9 cellular contexts compared by ENCODE assay signal in the genomic region with DNA sequence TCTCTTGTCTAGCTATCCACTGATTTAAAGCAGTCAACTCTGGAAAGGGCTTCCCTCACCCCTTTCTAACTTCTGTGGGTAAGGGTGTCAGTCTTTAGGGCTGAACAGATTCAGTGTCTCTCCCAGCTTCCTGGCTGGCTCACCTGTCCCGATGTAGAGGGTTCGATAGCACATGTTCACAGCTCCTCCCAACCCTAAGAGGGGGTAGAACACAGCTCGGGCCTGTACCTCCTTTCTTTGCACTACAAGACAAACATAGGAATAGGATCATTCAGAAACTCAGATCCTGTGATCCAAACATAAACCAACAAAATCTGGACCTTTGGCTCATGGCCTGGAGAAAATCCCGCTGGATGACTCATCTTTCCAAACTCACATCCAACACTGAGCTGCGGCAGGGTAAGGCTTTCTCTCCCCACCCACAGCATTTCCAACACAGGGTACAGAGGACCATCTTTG. TPM values are rescaled to one million over a fixed set of nuclear protein-coding genes. Genes with fewer than 3 reads are reported as not detected.
DNase-seq lines count a peak whose midpoint lies in the region; ATAC-seq, FAIRE-seq and TF ChIP-seq lines count a peak whose summit lies in the region.
"Had no signal": no experiment of that assay in that cellular context is flagged by ENCODE, and none has a peak within 500 bp of the region (broad histone marks: within the 10 kb centered on the region; RNA-seq: fewer than 3 reads in every experiment).

No MANE protein-coding gene starts in this region.

- CTCF ChIA-PET in IMR-90 (lab: Yijun Ruan, JAX) (interaction anchor here (1.0 to 2.7 kb wide), 5 partner anchors 9 to 182 kb away, joined by 3 to 15 read pairs (median 3); a partner anchor contains a TSS), HepG2 (lab: Yijun Ruan, JAX; ENCODE audit: low intra/inter-chr PET ratio, low total read pairs) (no interaction called here)

- peak overlapping the region; percentile 6 for H2BK5ac ChIP-seq in IMR-90 (ENCODE audit: low read depth, low read length, poor library complexity, severe bottlenecking)

- H2AFZ ChIP-seq in IMR-90 (replicated peaks; ENCODE audit: low read length, poor library complexity), result no peak overlapping the region
- no peak overlapping the region for H2AFZ ChIP-seq in HepG2 (ENCODE audit: low read length)

- H3K14ac ChIP-seq in IMR-90 (replicated peaks; ENCODE audit: low read depth, low read length), result no peak overlapping the region

- BruUV-seq in IMR-90 (replicated peaks; lab: Mats Ljungman, UMichigan), result no TSS peak
- TSS peak; percentile 10 for BruUV-seq in HepG2 (replicated peaks; lab: Mats Ljungman, UMichigan)

- peak overlapping the region in 1 of 2 experiments; percentile 12; a peak in 1 of 4 replicates for H4K8ac ChIP-seq in IMR-90 (ENCODE audit: low read depth in 2 of 2, low read length in 2 of 2)

- WGBS in IMR-90 (ENCODE audit: extremely low coverage in 2 of 2, insufficient read length in 1 of 2), 2 experiments, result no CpG with 5 or more reads among the region's 5 CpGs
- 0% methylated on average over 4 of the region's 5 CpGs for WGBS in HepG2 (ENCODE audit: low lambda C conversion rate)

- peak; percentile 97 for FAIRE-seq in HepG2 (lab: Jason Lieb, UNC)

- TF ChIP-seq RAD21 in IMR-90 (IDR thresholded peaks at IDR 0.05; ENCODE audit: low read length) (no peak), HepG2 (CRISPR knock-in tag; IDR thresholded peaks at IDR 0.05) (no peak)

- H2AK9ac ChIP-seq in IMR-90 (replicated peaks; ENCODE audit: low read depth, low read length, poor library complexity), result no peak overlapping the region

- peak overlapping the region; percentile 22; the same call in 1 of the 2 replicates for H3K4ac ChIP-seq in IMR-90 (ENCODE audit: low read depth, low read length)

- H3K79me1 ChIP-seq in IMR-90 (ENCODE audit: low read depth in 1 of 2, low read length in 2 of 2), result peaks cover 11 to 49% of the 10 kb centered on the region in 2 experiments; a peak in 3 of 4 replicates

- peak overlapping the region; percentile 52 for H3K4me2 ChIP-seq in IMR-90 (ENCODE audit: low read depth, low read length)
- H3K4me2 ChIP-seq in HepG2 (ENCODE audit: low read depth, low read length), result peak overlapping the region; percentile 50

- TF ChIP-seq EP300 in HepG2 (IDR thresholded peaks at IDR 0.05; ENCODE audit: low read depth in 2 of 2, low read length in 2 of 2), result no peak
- no peak for TF ChIP-seq EP300 in HepG2 (CRISPR knock-in tag; IDR thresholded peaks at IDR 0.05; ENCODE audit: borderline replicate concordance)

- peak; percentile 90 for ATAC-seq in IMR-90 (ENCODE audit: low read depth)
- ATAC-seq in HepG2, result peak; percentile 80
- peak; percentile 91 for ATAC-seq in thoracic aorta (ENCODE audit: insufficient number of reproducible peaks, low FRiP score, low read depth)
- ATAC-seq in GM21381 (IDR thresholded peaks at IDR 0.05; ENCODE audit: unreplicated experiment), result no peak
- ATAC-seq: stimulated activated naive B cell treated with anti-CD40 and anti-IgM and Interleukin-4, amounts not matched to agents 10 μg/mL and 1 μg/mL and 100 μg/mL, for 72 hours had no signal

- H3K4me3 ChIP-seq in IMR-90 (ENCODE audit: insufficient read depth, low read depth, low read length) (no peak overlapping the region), cardiac fibroblast (replicated peaks in 1 of 2; ENCODE audit: low read depth in 2 of 2, low read length in 2 of 2) (no peak overlapping the region), HepG2 (replicated peaks in 1 of 3; ENCODE audit: insufficient read depth in 1 of 3, low read depth in 2 of 3, low read length in 3 of 3) (no peak overlapping the region; a peak in 1 of 6 replicates), thoracic aorta (no peak overlapping the region)

- TF ChIP-seq POLR2A in IMR-90 (IDR thresholded peaks at IDR 0.05; ENCODE audit: low read depth, low read length), result no peak
- no peak for TF ChIP-seq POLR2A in HepG2 (IDR thresholded peaks at IDR 0.05; ENCODE audit: insufficient read depth in 1 of 2, low read depth in 2 of 2, low read length in 2 of 2)

- peak overlapping the region; percentile 54 for H4K5ac ChIP-seq in IMR-90 (ENCODE audit: low read depth, low read length)

- H4K20me1 ChIP-seq in IMR-90 (ENCODE audit: insufficient read depth, low read length) (peaks cover 45% of the 10 kb centered on the region; the same call in 1 of the 2 replicates), HepG2 (ENCODE audit: insufficient read depth, low read length) (peaks cover 4% of the 10 kb centered on the region; the same call in 1 of the 2 replicates)

- H2BK120ac ChIP-seq in IMR-90 (ENCODE audit: low read depth, low read length), result peak overlapping the region; percentile 12; the same call in 1 of the 2 replicates

- peak overlapping the region; percentile 59 for H3K18ac ChIP-seq in IMR-90 (ENCODE audit: low read depth, low read length)

- H3K56ac ChIP-seq in IMR-90 (ENCODE audit: extremely low read depth, insufficient read depth, low read length), result no peak overlapping the region

- no peak overlapping the region for H4K91ac ChIP-seq in IMR-90 (ENCODE audit: insufficient read depth, low read depth, low read length)

- intact Hi-C loops in IMR-90 (cut with micrococcal nuclease) (loop anchor here (5.0 kb wide), 1 partner anchor 39 kb away; no protein-coding TSS in a partner anchor), HepG2 (cut with micrococcal nuclease; ENCODE audit: unreplicated experiment) (loop anchor here (2.0 kb wide), 1 partner anchor 66 kb away; a partner anchor contains a TSS)

- peak; percentile 91 for DNase-seq in IMR-90
- DNase-seq in cardiac fibroblast (ENCODE audit: low read depth in 2 of 2), result peak; percentile 49 to 73
- peak; percentile 86 for DNase-seq in HepG2 (ENCODE audit: low spot score)
- no peak for DNase-seq in thoracic aorta (ENCODE audit: low spot score)
- DNase-seq in cerebellar nuclear complex (lab: John Stamatoyannopoulos, UW), result no peak
- no peak for DNase-seq in NCI-H1417 (lab: John Stamatoyannopoulos, UW)
- DNase-seq: NCI-H2029; stimulated activated naive B cell treated with anti-CD40 and anti-IgM and Interleukin-4, amounts not matched to agents 10 μg/mL and 1 μg/mL and 100 μg/mL, for 72 hours had no signal

- no peak for TF ChIP-seq CTCF in IMR-90 (conservative IDR thresholded peaks at IDR 0.05; ENCODE audit: low read depth, low read length)
- no peak for TF ChIP-seq CTCF in cardiac fibroblast (IDR thresholded peaks at IDR 0.05; ENCODE audit: low read depth, low read length)
- 0 out of 2 replicates have a peak, but pooled peaks have one; percentile 5 for TF ChIP-seq CTCF in HepG2 (CRISPR knock-in tag; IDR thresholded peaks at IDR 0.05)
- no peak for TF ChIP-seq CTCF in thoracic aorta (IDR thresholded peaks at IDR 0.05)

- H2BK15ac ChIP-seq in IMR-90 (ENCODE audit: low read depth, low read length), result peak overlapping the region; percentile 22; the same call in 1 of the 3 replicates

- POLR2A ChIA-PET in IMR-90 (lab: Charles Lee; ENCODE audit: unreplicated experiment) (no interaction called here), HepG2 (lab: Yijun Ruan, JAX) (interaction anchor here (1.0 to 2.5 kb wide), 11 partner anchors 12 to 272 kb away, joined by 3 to 16 read pairs (median 4); a partner anchor contains a TSS)

- H3K23ac ChIP-seq in IMR-90 (ENCODE audit: low read depth, low read length), result no peak overlapping the region

- H3K9ac ChIP-seq in IMR-90 (ENCODE audit: low read depth, low read length), result no peak overlapping the region
- H3K9ac ChIP-seq in HepG2 (ENCODE audit: insufficient read depth, low read depth, low read length), result peak overlapping the region; percentile 44

- no peaks in the 10 kb centered on the region for H3K79me2 ChIP-seq in HepG2 (ENCODE audit: insufficient read depth, low read length)

- no peak overlapping the region for H2BK20ac ChIP-seq in IMR-90 (ENCODE audit: low read depth, low read length)

- H3K36me3 ChIP-seq in IMR-90 (ENCODE audit: control insufficient read depth, insufficient read depth, low read length), result peaks cover 69% of the 10 kb centered on the region
- H3K36me3 ChIP-seq in HepG2 (replicated peaks in 1 of 2; ENCODE audit: control insufficient read depth in 1 of 2, insufficient read depth in 2 of 2, low read length in 2 of 2), result peaks cover 28 to 69% of the 10 kb centered on the region in 2 experiments
- H3K36me3 ChIP-seq in thoracic aorta, result peaks cover 59% of the 10 kb centered on the region

- dilution Hi-C loops in IMR-90 (cut with HindIII; ENCODE audit: low sequenced_read_pairs, unreplicated experiment), result no loop called here

- H3K27ac ChIP-seq in IMR-90 (ENCODE audit: insufficient read depth, low read length), result peak overlapping the region; percentile 87; the same call in 1 of the 2 replicates
- peak overlapping the region; percentile 70 for H3K27ac ChIP-seq in HepG2 (ENCODE audit: extremely low read length, insufficient read depth, low read length)
- peak overlapping the region; percentile 60 to 79 for H3K27ac ChIP-seq in thoracic aorta

- H3K9me1 ChIP-seq in IMR-90 (ENCODE audit: insufficient read depth, low read length), result peaks cover 10% of the 10 kb centered on the region

- H3K9me3 ChIP-seq in IMR-90 (ENCODE audit: control insufficient read depth, insufficient read depth, low read length) (no peaks in the 10 kb centered on the region), HepG2 (ENCODE audit: low read length) (no peaks in the 10 kb centered on the region), thoracic aorta (no peaks in the 10 kb centered on the region)

- peak overlapping the region; percentile 60; the same call in 1 of the 2 replicates for H2AK5ac ChIP-seq in IMR-90 (ENCODE audit: low read depth, low read length)

- H3K27me3 ChIP-seq in IMR-90 (ENCODE audit: control insufficient read depth, insufficient read depth, low read length) (no peaks in the 10 kb centered on the region), HepG2 (ENCODE audit: control insufficient read depth in 1 of 2, insufficient read depth in 2 of 2, low read length in 2 of 2) (no peaks in the 10 kb centered on the region), thoracic aorta (replicated peaks; ENCODE audit: insufficient read depth) (no peaks in the 10 kb centered on the region)

- H3K4me1 ChIP-seq in IMR-90 (ENCODE audit: control insufficient read depth, insufficient read depth, low read length), result peaks cover 20% of the 10 kb centered on the region
- H3K4me1 ChIP-seq in HepG2 (ENCODE audit: insufficient read depth, low read length), result peaks cover 64% of the 10 kb centered on the region
- peaks cover 10 to 19% of the 10 kb centered on the region in 2 donors for H3K4me1 ChIP-seq in thoracic aorta (ENCODE audit: control insufficient read depth in 1 of 2, low read depth in 2 of 2)

- in situ Hi-C loops in IMR-90 (cut with MboI; ENCODE audit: low sequenced_read_pairs), result no loop called here
- in situ Hi-C loops in HepG2 (cut with HindIII; ENCODE audit: extremely low pct_ligation_motif_present, low pct_unique_long_range_greater_than_20kb), result no loop called here

RNA-seq across cellular contexts. Expression of a gene that starts 5.8 kb away (rescaled TPM):
- total RNA-seq in IMR-90 (2012; rRNA removed), result 2.7 and 2.8 TPM in 2 replicates
- 3.9 and 4.1 TPM in 2 replicates for polyA plus RNA-seq in IMR-90 (2012; rRNA removed)
- polyA plus RNA-seq in IMR-90 (2012; cell fraction: cytosol; rRNA removed), result 3.7 and 5.3 TPM in 2 replicates
- 3.0 and 3.2 TPM in 2 replicates for polyA plus RNA-seq in IMR-90 (2012; cell fraction: nucleus; rRNA removed; ENCODE audit: low replicate concordance)
- 7.6 and 12.6 TPM in 2 replicates for total RNA-seq in HepG2 (2016; rRNA removed; fragmentation: Illumina TruSeq; extraction: Trizol)
- 3.8 and 4.4 TPM in 2 replicates for total RNA-seq in HepG2 (2016; cell fraction: cytosol; rRNA removed; fragmentation: Illumina TruSeq; extraction: Trizol; ENCODE audit: low read depth)
- total RNA-seq in HepG2 (2016; cell fraction: insoluble cytoplasmic fraction; rRNA removed; fragmentation: Illumina TruSeq; extraction: Trizol), result 6.5 and 14.0 TPM in 2 replicates
- 8.0 and 9.3 TPM in 2 replicates for total RNA-seq in HepG2 (2016; cell fraction: membrane; rRNA removed; fragmentation: Illumina TruSeq; extraction: Trizol)
- 9.7 and 11.6 TPM in 2 replicates for total RNA-seq in HepG2 (2016; cell fraction: nucleus; rRNA removed; fragmentation: Illumina TruSeq; extraction: Trizol)
- 11.8 and 14.9 TPM in 2 replicates for polyA plus RNA-seq in HepG2 (2011; rRNA removed)
- polyA plus RNA-seq in HepG2 (2011; cell fraction: cytosol; rRNA removed), result 17.3 and 17.4 TPM in 2 replicates
- polyA plus RNA-seq in HepG2 (2011; cell fraction: nucleus; rRNA removed), result 8.7 and 11.2 TPM in 2 replicates
- polyA plus RNA-seq in HepG2 (2012), result 3.6 and 6.3 TPM in 2 replicates
- 4.0 and 5.3 TPM in 2 replicates for polyA plus RNA-seq in HepG2 (2016; cell fraction: cytosol; fragmentation: Illumina TruSeq; extraction: Trizol; ENCODE audit: low read depth)
- polyA plus RNA-seq in HepG2 (2016; cell fraction: insoluble cytoplasmic fraction; fragmentation: Illumina TruSeq; extraction: Trizol; ENCODE audit: low read depth), result 8.0 and 9.0 TPM in 2 replicates
- 7.0 and 7.5 TPM in 2 replicates for polyA plus RNA-seq in HepG2 (2016; cell fraction: membrane; fragmentation: Illumina TruSeq; extraction: Trizol; ENCODE audit: low read depth)
- polyA plus RNA-seq in HepG2 (2016; cell fraction: nucleus; fragmentation: Illumina TruSeq; extraction: Trizol; ENCODE audit: insufficient read depth, low read depth), result 20.2 and 21.1 TPM in 2 replicates
- polyA minus RNA-seq in HepG2 (2011; rRNA and poly(A)+ RNA removed; ENCODE audit: low replicate concordance), result 15.0 and 24.2 TPM in 2 replicates
- polyA minus RNA-seq in HepG2 (2011; cell fraction: cytosol; rRNA and poly(A)+ RNA removed), result 5.9 and 8.7 TPM in 2 replicates
- 5.2 and 7.8 TPM in 2 replicates for polyA minus RNA-seq in HepG2 (2011; cell fraction: nucleus; rRNA and poly(A)+ RNA removed)
- total RNA-seq in thoracic aorta, result 10 to 100 TPM in 1 of 2 donors, 1 to 10 TPM in 1; 3.7 to 12.2 TPM

RNA-seq across cellular contexts. Expression of a gene that starts 11.1 kb away (rescaled TPM):
- total RNA-seq in IMR-90 (2012; rRNA removed) (19.7 and 31.1 TPM in 2 replicates), HepG2 (2016; rRNA removed; fragmentation: Illumina TruSeq; extraction: Trizol) (54.3 and 60.7 TPM in 2 replicates), thoracic aorta (10 to 100 TPM; 71.3 to 92.1 TPM)
- polyA plus RNA-seq in IMR-90 (2012; rRNA removed) (60.1 and 67.9 TPM in 2 replicates), HepG2 (2011; rRNA removed) (54.5 and 60.6 TPM in 2 replicates)
- polyA plus RNA-seq in IMR-90 (2012; cell fraction: cytosol; rRNA removed), result 52.9 and 71.4 TPM in 2 replicates
- 61.2 and 61.8 TPM in 2 replicates for polyA plus RNA-seq in IMR-90 (2012; cell fraction: nucleus; rRNA removed; ENCODE audit: low replicate concordance)
- total RNA-seq in HepG2 (2016; cell fraction: cytosol; rRNA removed; fragmentation: Illumina TruSeq; extraction: Trizol; ENCODE audit: low read depth), result 21.0 and 27.1 TPM in 2 replicates
- total RNA-seq in HepG2 (2016; cell fraction: insoluble cytoplasmic fraction; rRNA removed; fragmentation: Illumina TruSeq; extraction: Trizol), result 53.0 and 55.0 TPM in 2 replicates
- 55.4 and 58.7 TPM in 2 replicates for total RNA-seq in HepG2 (2016; cell fraction: membrane; rRNA removed; fragmentation: Illumina TruSeq; extraction: Trizol)
- total RNA-seq in HepG2 (2016; cell fraction: nucleus; rRNA removed; fragmentation: Illumina TruSeq; extraction: Trizol), result 31.5 and 32.6 TPM in 2 replicates
- polyA plus RNA-seq in HepG2 (2011; cell fraction: cytosol; rRNA removed), result 66.4 and 77.9 TPM in 2 replicates
- polyA plus RNA-seq in HepG2 (2011; cell fraction: nucleus; rRNA removed), result 62.5 and 67.8 TPM in 2 replicates
- polyA plus RNA-seq in HepG2 (2012), result 42.3 and 50.0 TPM in 2 replicates
- polyA plus RNA-seq in HepG2 (2016; cell fraction: cytosol; fragmentation: Illumina TruSeq; extraction: Trizol; ENCODE audit: low read depth), result 27.5 and 28.8 TPM in 2 replicates
- 48.1 and 64.0 TPM in 2 replicates for polyA plus RNA-seq in HepG2 (2016; cell fraction: insoluble cytoplasmic fraction; fragmentation: Illumina TruSeq; extraction: Trizol; ENCODE audit: low read depth)
- polyA plus RNA-seq in HepG2 (2016; cell fraction: membrane; fragmentation: Illumina TruSeq; extraction: Trizol; ENCODE audit: low read depth), result 49.0 and 54.8 TPM in 2 replicates
- polyA plus RNA-seq in HepG2 (2016; cell fraction: nucleus; fragmentation: Illumina TruSeq; extraction: Trizol; ENCODE audit: insufficient read depth, low read depth), result 64.4 and 67.0 TPM in 2 replicates
- 124 and 166 TPM in 2 replicates for polyA minus RNA-seq in HepG2 (2011; rRNA and poly(A)+ RNA removed; ENCODE audit: low replicate concordance)
- polyA minus RNA-seq in HepG2 (2011; cell fraction: cytosol; rRNA and poly(A)+ RNA removed), result 35.9 and 59.2 TPM in 2 replicates
- 14.0 and 19.0 TPM in 2 replicates for polyA minus RNA-seq in HepG2 (2011; cell fraction: nucleus; rRNA and poly(A)+ RNA removed)

RNA-seq across cellular contexts. Expression of a gene that starts 42.6 kb away (rescaled TPM):
- 25.6 and 26.7 TPM in 2 replicates for total RNA-seq in IMR-90 (2012; rRNA removed)
- 24.4 and 28.9 TPM in 2 replicates for polyA plus RNA-seq in IMR-90 (2012; rRNA removed)
- polyA plus RNA-seq in IMR-90 (2012; cell fraction: cytosol; rRNA removed), result 27.1 and 31.6 TPM in 2 replicates
- polyA plus RNA-seq in IMR-90 (2012; cell fraction: nucleus; rRNA removed; ENCODE audit: low replicate concordance), result 46.7 and 79.8 TPM in 2 replicates
- 9.8 and 10.0 TPM in 2 replicates for total RNA-seq in HepG2 (2016; rRNA removed; fragmentation: Illumina TruSeq; extraction: Trizol)
- total RNA-seq in HepG2 (2016; cell fraction: cytosol; rRNA removed; fragmentation: Illumina TruSeq; extraction: Trizol; ENCODE audit: low read depth), result 38.8 and 40.7 TPM in 2 replicates
- total RNA-seq in HepG2 (2016; cell fraction: insoluble cytoplasmic fraction; rRNA removed; fragmentation: Illumina TruSeq; extraction: Trizol), result 6.6 and 12.3 TPM in 2 replicates
- 20.1 and 21.2 TPM in 2 replicates for total RNA-seq in HepG2 (2016; cell fraction: membrane; rRNA removed; fragmentation: Illumina TruSeq; extraction: Trizol)
- 11.6 and 13.5 TPM in 2 replicates for total RNA-seq in HepG2 (2016; cell fraction: nucleus; rRNA removed; fragmentation: Illumina TruSeq; extraction: Trizol)
- 17.1 and 23.9 TPM in 2 replicates for polyA plus RNA-seq in HepG2 (2011; rRNA removed)
- 9.0 and 10.2 TPM in 2 replicates for polyA plus RNA-seq in HepG2 (2011; cell fraction: cytosol; rRNA removed)
- polyA plus RNA-seq in HepG2 (2011; cell fraction: nucleus; rRNA removed), result 40.3 and 44.7 TPM in 2 replicates
- polyA plus RNA-seq in HepG2 (2012), result 12.4 and 17.6 TPM in 2 replicates
- 2.7 and 2.8 TPM in 2 replicates for polyA plus RNA-seq in HepG2 (2016; cell fraction: cytosol; fragmentation: Illumina TruSeq; extraction: Trizol; ENCODE audit: low read depth)
- polyA plus RNA-seq in HepG2 (2016; cell fraction: insoluble cytoplasmic fraction; fragmentation: Illumina TruSeq; extraction: Trizol; ENCODE audit: low read depth), result 11.3 and 15.3 TPM in 2 replicates
- 9.9 and 10.4 TPM in 2 replicates for polyA plus RNA-seq in HepG2 (2016; cell fraction: membrane; fragmentation: Illumina TruSeq; extraction: Trizol; ENCODE audit: low read depth)
- 39.1 and 44.1 TPM in 2 replicates for polyA plus RNA-seq in HepG2 (2016; cell fraction: nucleus; fragmentation: Illumina TruSeq; extraction: Trizol; ENCODE audit: insufficient read depth, low read depth)
- 32.1 and 43.1 TPM in 2 replicates for polyA minus RNA-seq in HepG2 (2011; rRNA and poly(A)+ RNA removed; ENCODE audit: low replicate concordance)
- polyA minus RNA-seq in HepG2 (2011; cell fraction: cytosol; rRNA and poly(A)+ RNA removed), result 13.8 and 18.0 TPM in 2 replicates
- polyA minus RNA-seq in HepG2 (2011; cell fraction: nucleus; rRNA and poly(A)+ RNA removed), result 23.6 and 28.2 TPM in 2 replicates
- 10 to 100 TPM; 46.4 to 99.4 TPM for total RNA-seq in thoracic aorta

RNA-seq across cellular contexts. Expression of a gene that starts 53.9 kb away (rescaled TPM):
- total RNA-seq in IMR-90 (2012; rRNA removed), result 25.8 and 34.1 TPM in 2 replicates
- polyA plus RNA-seq in IMR-90 (2012; rRNA removed), result 62.3 and 71.3 TPM in 2 replicates
- 66.0 and 115 TPM in 2 replicates for polyA plus RNA-seq in IMR-90 (2012; cell fraction: cytosol; rRNA removed)
- polyA plus RNA-seq in IMR-90 (2012; cell fraction: nucleus; rRNA removed; ENCODE audit: low replicate concordance), result 53.6 and 107 TPM in 2 replicates
- total RNA-seq in HepG2 (2016; rRNA removed; fragmentation: Illumina TruSeq; extraction: Trizol), result 46.9 and 50.7 TPM in 2 replicates
- total RNA-seq in HepG2 (2016; cell fraction: cytosol; rRNA removed; fragmentation: Illumina TruSeq; extraction: Trizol; ENCODE audit: low read depth), result 8.5 and 10.0 TPM in 2 replicates
- total RNA-seq in HepG2 (2016; cell fraction: insoluble cytoplasmic fraction; rRNA removed; fragmentation: Illumina TruSeq; extraction: Trizol), result 48.8 and 50.6 TPM in 2 replicates
- total RNA-seq in HepG2 (2016; cell fraction: membrane; rRNA removed; fragmentation: Illumina TruSeq; extraction: Trizol), result 17.1 and 19.7 TPM in 2 replicates
- 28.7 and 36.3 TPM in 2 replicates for total RNA-seq in HepG2 (2016; cell fraction: nucleus; rRNA removed; fragmentation: Illumina TruSeq; extraction: Trizol)
- polyA plus RNA-seq in HepG2 (2011; rRNA removed), result 72.2 and 73.5 TPM in 2 replicates
- 72.3 and 85.9 TPM in 2 replicates for polyA plus RNA-seq in HepG2 (2011; cell fraction: cytosol; rRNA removed)
- polyA plus RNA-seq in HepG2 (2011; cell fraction: nucleus; rRNA removed), result 55.6 and 60.0 TPM in 2 replicates
- polyA plus RNA-seq in HepG2 (2012), result 42.4 and 45.1 TPM in 2 replicates
- 13.8 and 14.3 TPM in 2 replicates for polyA plus RNA-seq in HepG2 (2016; cell fraction: cytosol; fragmentation: Illumina TruSeq; extraction: Trizol; ENCODE audit: low read depth)
- polyA plus RNA-seq in HepG2 (2016; cell fraction: insoluble cytoplasmic fraction; fragmentation: Illumina TruSeq; extraction: Trizol; ENCODE audit: low read depth), result 78.5 and 84.9 TPM in 2 replicates
- polyA plus RNA-seq in HepG2 (2016; cell fraction: membrane; fragmentation: Illumina TruSeq; extraction: Trizol; ENCODE audit: low read depth), result 24.1 and 26.2 TPM in 2 replicates
- 72.4 and 76.9 TPM in 2 replicates for polyA plus RNA-seq in HepG2 (2016; cell fraction: nucleus; fragmentation: Illumina TruSeq; extraction: Trizol; ENCODE audit: insufficient read depth, low read depth)
- 142 and 176 TPM in 2 replicates for polyA minus RNA-seq in HepG2 (2011; rRNA and poly(A)+ RNA removed; ENCODE audit: low replicate concordance)
- 44.2 and 52.7 TPM in 2 replicates for polyA minus RNA-seq in HepG2 (2011; cell fraction: cytosol; rRNA and poly(A)+ RNA removed)
- 29.7 and 30.6 TPM in 2 replicates for polyA minus RNA-seq in HepG2 (2011; cell fraction: nucleus; rRNA and poly(A)+ RNA removed)
- total RNA-seq in thoracic aorta, result 10 to 100 TPM; 30.6 to 34.6 TPM

Comparison
In these comparisons a context has a peak if more than half of its experiments do, and no peak if none do; other contexts are left out.
1. DNase-seq: peak in IMR-90 (single experiment), cardiac fibroblast (2 of 2) and HepG2 (single experiment); none in thoracic aorta (single experiment), cerebellar nuclear complex (0 of 2) and NCI-H1417 (0 of 3).
2. Peak in every context shown above with its lines, with median percentiles within 50 percentile points of each other: H3K27ac ChIP-seq.